In the genomic region with DNA sequence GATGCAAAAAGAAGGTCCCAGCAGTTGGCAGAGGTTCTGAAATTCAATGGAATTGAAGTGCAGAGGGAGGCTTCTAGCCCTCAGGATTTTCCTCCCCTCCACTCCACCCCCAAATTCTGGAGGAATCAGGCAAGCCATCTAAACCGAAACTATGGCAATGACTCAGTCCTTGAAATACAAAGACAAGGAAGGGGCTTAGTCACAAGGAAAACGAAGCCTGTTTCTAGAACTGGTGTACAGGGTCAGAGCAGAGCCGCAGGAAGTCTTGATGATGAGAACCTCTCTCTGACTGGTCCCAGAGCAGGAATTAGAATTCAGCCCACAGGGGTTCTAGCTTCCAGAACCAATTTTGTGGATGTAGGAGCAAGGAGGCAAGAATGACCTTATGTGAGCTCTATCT, we compare ENCODE assay signal across 13 cellular contexts.
A peak's percentile ranks its signal among the peaks of the same experiment; 100 is the strongest.
DNase-seq lines count a peak whose midpoint lies in the region; ATAC-seq and TF ChIP-seq lines count a peak whose summit lies in the region.
"Had no signal": no experiment of that assay in that cellular context is flagged by ENCODE, and none has a peak within 500 bp of the region (broad histone marks: within the 10 kb centered on the region; RNA-seq: fewer than 3 reads in every experiment).

No MANE protein-coding gene starts in this region.

- no peaks in the 10 kb centered on the region for H3K27me3 Mint-ChIP-seq in chondrocyte (ENCODE audit: low read depth)
- H3K27me3 Mint-ChIP-seq in stimulated activated naive B cell treated with anti-CD40 and anti-IgM and Interleukin-4, amounts not matched to agents 10 μg/mL and 1 μg/mL and 100 μg/mL, for 72 hours, result no peaks in the 10 kb centered on the region
- no peaks in the 10 kb centered on the region for H3K27me3 Mint-ChIP-seq in stimulated activated naive CD8-positive, alpha-beta T cell treated with anti-CD3 and anti-CD28 coated beads, Interleukin-15, amount 100 ng/mL, for 72 hours
- H3K27me3 Mint-ChIP-seq: brain; CD4-positive, CD25-positive, alpha-beta regulatory T cell had no signal

- peak overlapping the region; percentile 93 for H3K27ac Mint-ChIP-seq in chondrocyte (ENCODE audit: unreplicated experiment)
- no peak overlapping the region for H3K27ac Mint-ChIP-seq in stimulated activated naive B cell treated with anti-CD40 and anti-IgM and Interleukin-4, amounts not matched to agents 10 μg/mL and 1 μg/mL and 100 μg/mL, for 72 hours
- H3K27ac Mint-ChIP-seq in stimulated activated naive CD8-positive, alpha-beta T cell treated with anti-CD3 and anti-CD28 coated beads, Interleukin-15, amount 100 ng/mL, for 72 hours, result no peak overlapping the region
- H3K27ac Mint-ChIP-seq: brain; CD4-positive, CD25-positive, alpha-beta regulatory T cell; stimulated activated effector memory CD8-positive, alpha-beta T cell treated with anti-CD3 and anti-CD28 coated beads, Interleukin-12 subunit alpha, Interleukin-12 subunit beta, amount 100 ng/mL, for 72 hours had no signal

- H3K27me3 ChIP-seq in MG63, result no peaks in the 10 kb centered on the region

- H3K9me3 Mint-ChIP-seq in chondrocyte (ENCODE audit: low read depth), result no peaks in the 10 kb centered on the region
- peaks cover 0 to 2% of the 10 kb centered on the region in 2 donors for H3K9me3 Mint-ChIP-seq in stimulated activated naive B cell treated with anti-CD40 and anti-IgM and Interleukin-4, amounts not matched to agents 10 μg/mL and 1 μg/mL and 100 μg/mL, for 72 hours
- H3K9me3 Mint-ChIP-seq in stimulated activated naive CD8-positive, alpha-beta T cell treated with anti-CD3 and anti-CD28 coated beads, Interleukin-15, amount 100 ng/mL, for 72 hours, result no peaks in the 10 kb centered on the region
- H3K9me3 Mint-ChIP-seq: brain; CD4-positive, CD25-positive, alpha-beta regulatory T cell had no signal

- DNase-seq in AG20443 (ENCODE audit: low spot score), result peak; percentile 78
- DNase-seq in MG63, result peak; percentile 61
- no peak for DNase-seq in chondrocyte (ENCODE audit: low spot score)
- DNase-seq in lung microvascular endothelial cell (ENCODE audit: low read depth in 2 of 2), result peak; percentile 1 to 97
- no peak for DNase-seq in erythroblast (lab: John Stamatoyannopoulos, UW)
- DNase-seq in stimulated activated naive B cell treated with anti-CD40 and anti-IgM and Interleukin-4, amounts not matched to agents 10 μg/mL and 1 μg/mL and 100 μg/mL, for 72 hours, result no peak
- no peak for DNase-seq in stimulated activated naive CD8-positive, alpha-beta T cell treated with anti-CD3 and anti-CD28 coated beads, Interleukin-15, amount 100 ng/mL, for 72 hours
- DNase-seq: activated CD8-positive, alpha-beta memory T cell treated with anti-CD3 and anti-CD28 coated beads, Interleukin-2, amount 50 U/mL, for 48 hours; CD4-positive, CD25-positive, alpha-beta regulatory T cell; T-helper 9 cell had no signal

- H3K4me3 ChIP-seq in MG63, result no peak overlapping the region

- TF ChIP-seq POLR2A in erythroblast (IDR thresholded peaks at IDR 0.05; ENCODE audit: low read length), result no peak

- TF ChIP-seq CTCF in chondrocyte (IDR thresholded peaks at IDR 0.05), result no peak

- ATAC-seq in stimulated activated naive B cell treated with anti-CD40 and anti-IgM and Interleukin-4, amounts not matched to agents 10 μg/mL and 1 μg/mL and 100 μg/mL, for 72 hours (replicated peaks), result no peak
- no peak for ATAC-seq in stimulated activated naive CD8-positive, alpha-beta T cell treated with anti-CD3 and anti-CD28 coated beads, Interleukin-15, amount 100 ng/mL, for 72 hours
- no peak for ATAC-seq in HG02852 (IDR thresholded peaks at IDR 0.05; ENCODE audit: unreplicated experiment)
- ATAC-seq: stimulated activated effector memory CD8-positive, alpha-beta T cell treated with anti-CD3 and anti-CD28 coated beads, Interleukin-12 subunit alpha, Interleukin-12 subunit beta, amount 100 ng/mL, for 72 hours had no signal

- peak overlapping the region; percentile 16 for H3K4me3 Mint-ChIP-seq in chondrocyte (ENCODE audit: unreplicated experiment)
- H3K4me3 Mint-ChIP-seq in stimulated activated naive B cell treated with anti-CD40 and anti-IgM and Interleukin-4, amounts not matched to agents 10 μg/mL and 1 μg/mL and 100 μg/mL, for 72 hours, result no peak overlapping the region
- no peak overlapping the region for H3K4me3 Mint-ChIP-seq in stimulated activated naive CD8-positive, alpha-beta T cell treated with anti-CD3 and anti-CD28 coated beads, Interleukin-15, amount 100 ng/mL, for 72 hours
- H3K4me3 Mint-ChIP-seq: brain; CD4-positive, CD25-positive, alpha-beta regulatory T cell; stimulated activated effector memory CD8-positive, alpha-beta T cell treated with anti-CD3 and anti-CD28 coated beads, Interleukin-12 subunit alpha, Interleukin-12 subunit beta, amount 100 ng/mL, for 72 hours had no signal

- H3K9me3 ChIP-seq in MG63, result no peaks in the 10 kb centered on the region

- peaks cover 41% of the 10 kb centered on the region for H3K4me1 Mint-ChIP-seq in chondrocyte (ENCODE audit: low read depth)
- H3K4me1 Mint-ChIP-seq in stimulated activated naive B cell treated with anti-CD40 and anti-IgM and Interleukin-4, amounts not matched to agents 10 μg/mL and 1 μg/mL and 100 μg/mL, for 72 hours, result no peaks in the 10 kb centered on the region
- no peaks in the 10 kb centered on the region for H3K4me1 Mint-ChIP-seq in stimulated activated naive CD8-positive, alpha-beta T cell treated with anti-CD3 and anti-CD28 coated beads, Interleukin-15, amount 100 ng/mL, for 72 hours
- H3K4me1 Mint-ChIP-seq: CD4-positive, CD25-positive, alpha-beta regulatory T cell; stimulated activated effector memory CD8-positive, alpha-beta T cell treated with anti-CD3 and anti-CD28 coated beads, Interleukin-12 subunit alpha, Interleukin-12 subunit beta, amount 100 ng/mL, for 72 hours had no signal

- peaks cover 9% of the 10 kb centered on the region for H3K36me3 Mint-ChIP-seq in chondrocyte (ENCODE audit: low read depth)
- H3K36me3 Mint-ChIP-seq in stimulated activated naive B cell treated with anti-CD40 and anti-IgM and Interleukin-4, amounts not matched to agents 10 μg/mL and 1 μg/mL and 100 μg/mL, for 72 hours, result no peaks in the 10 kb centered on the region
- H3K36me3 Mint-ChIP-seq: brain; CD4-positive, CD25-positive, alpha-beta regulatory T cell; stimulated activated effector memory CD8-positive, alpha-beta T cell treated with anti-CD3 and anti-CD28 coated beads, Interleukin-12 subunit alpha, Interleukin-12 subunit beta, amount 100 ng/mL, for 72 hours had no signal

- H3K36me3 ChIP-seq in MG63, result no peaks in the 10 kb centered on the region

Comparison
In these comparisons a context has a peak if more than half of its experiments do, and no peak if none do; other contexts are left out.
1. DNase-seq: peak in AG20443 (single experiment), MG63 (single experiment) and lung microvascular endothelial cell (2 of 2); none in chondrocyte (single experiment), erythroblast (0 of 2), stimulated activated naive B cell treated with anti-CD40 and anti-IgM and Interleukin-4, amounts not matched to agents 10 μg/mL and 1 μg/mL and 100 μg/mL, for 72 hours (single experiment) and stimulated activated naive CD8-positive, alpha-beta T cell treated with anti-CD3 and anti-CD28 coated beads, Interleukin-15, amount 100 ng/mL, for 72 hours (0 of 2).